In the genomic region with DNA sequence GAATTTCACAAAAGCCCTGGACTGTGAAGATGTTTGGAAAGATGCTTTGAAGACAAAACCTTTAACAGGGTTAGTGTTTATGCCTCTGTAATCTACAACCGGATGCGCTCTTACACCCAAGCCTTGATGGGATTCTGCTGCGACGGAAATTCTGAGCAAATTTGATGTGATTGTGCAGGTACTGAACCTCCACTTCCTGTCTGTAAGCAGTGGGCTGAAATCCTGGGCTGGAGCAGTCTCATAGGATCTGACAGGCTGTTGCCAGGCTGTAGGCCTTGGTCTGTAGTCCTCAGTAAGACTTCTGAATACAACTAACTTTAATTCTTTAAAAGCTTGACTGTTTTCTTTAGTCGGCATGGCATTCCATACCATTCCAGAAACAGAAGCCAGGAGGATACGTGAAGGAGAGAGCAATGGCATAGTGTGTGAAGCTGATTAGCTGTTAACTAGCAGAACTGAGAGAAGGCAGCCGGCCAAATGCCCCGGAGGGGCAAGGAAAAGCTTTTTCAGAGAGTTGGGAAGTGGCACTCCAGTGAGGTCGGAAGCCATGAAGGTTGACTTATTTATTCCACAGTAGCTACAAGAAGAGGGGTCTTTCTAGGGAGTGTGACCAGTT, we compare ENCODE assay signal across 3 cellular contexts.
TF ChIP-seq lines count a peak whose summit lies in the region.

No MANE protein-coding gene starts in this region.

TF ChIP-seq in SK-N-SH, 30 proteins besides CTCF, POLR2A, EP300 and RAD21 (continued from another document and continues in another):
- TF ChIP-seq, protein P1, sequence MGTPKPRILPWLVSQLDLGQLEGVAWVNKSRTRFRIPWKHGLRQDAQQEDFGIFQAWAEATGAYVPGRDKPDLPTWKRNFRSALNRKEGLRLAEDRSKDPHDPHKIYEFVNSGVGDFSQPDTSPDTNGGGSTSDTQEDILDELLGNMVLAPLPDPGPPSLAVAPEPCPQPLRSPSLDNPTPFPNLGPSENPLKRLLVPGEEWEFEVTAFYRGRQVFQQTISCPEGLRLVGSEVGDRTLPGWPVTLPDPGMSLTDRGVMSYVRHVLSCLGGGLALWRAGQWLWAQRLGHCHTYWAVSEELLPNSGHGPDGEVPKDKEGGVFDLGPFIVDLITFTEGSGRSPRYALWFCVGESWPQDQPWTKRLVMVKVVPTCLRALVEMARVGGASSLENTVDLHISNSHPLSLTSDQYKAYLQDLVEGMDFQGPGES (IDR thresholded peaks at IDR 0.05; ENCODE audit: low read depth, low read length): no peak
- TF ChIP-seq NRF1 (IDR thresholded peaks at IDR 0.05; ENCODE audit: low read depth, low read length) (no peak), EZH2phosphoT487 (IDR thresholded peaks at IDR 0.05; ENCODE audit: borderline replicate concordance, low read depth) (no peak), FOXM1 (IDR thresholded peaks at IDR 0.05; ENCODE audit: low read depth) (no peak), GATA2 (CRISPR knock-in tag; IDR thresholded peaks at IDR 0.05) (no peak), FOXJ3 (CRISPR knock-in tag; IDR thresholded peaks at IDR 0.05) (no peak), SIN3A (IDR thresholded peaks at IDR 0.05; ENCODE audit: borderline replicate concordance, low read depth, low read length) (no peak), REST (IDR thresholded peaks at IDR 0.05; ENCODE audit: low read depth, low read length) (no peak), CHD2 (IDR thresholded peaks at IDR 0.05; ENCODE audit: low read length, partially characterized antibody) (no peak), ZBTB33 (IDR thresholded peaks at IDR 0.05; ENCODE audit: borderline replicate concordance, low read depth) (no peak), SMC3 (IDR thresholded peaks at IDR 0.05; ENCODE audit: low read depth, low read length) (no peak), JUND (IDR thresholded peaks at IDR 0.05) (no peak)

TF ChIP-seq in SK-N-SH treated with all-trans-retinoic acid at 6 μM for 48 hours, 23 proteins besides CTCF, POLR2A, EP300 and RAD21 (continued from another document):
- no peak for TF ChIP-seq PATZ1 (CRISPR knock-in tag; IDR thresholded peaks at IDR 0.05; ENCODE audit: borderline replicate concordance)
- no peak for TF ChIP-seq PPARA (CRISPR knock-in tag; IDR thresholded peaks at IDR 0.05; ENCODE audit: borderline replicate concordance)
- TF ChIP-seq ZNF70 (CRISPR knock-in tag; IDR thresholded peaks at IDR 0.05): no peak
- no peak for TF ChIP-seq BACH2 (CRISPR knock-in tag; IDR thresholded peaks at IDR 0.05; ENCODE audit: borderline replicate concordance)
- no peak for TF ChIP-seq ZFP30 (CRISPR knock-in tag; IDR thresholded peaks at IDR 0.05)
- TF ChIP-seq ZC3H10 (CRISPR knock-in tag; IDR thresholded peaks at IDR 0.05): no peak
TF ChIP-seq in SK-N-SH treated with all-trans-retinoic acid at 6 μM for 48 hours: peak in this region for 0.

TF ChIP-seq in neural cell, 6 proteins besides CTCF, POLR2A, EP300 and RAD21 (continued from another document):
- TF ChIP-seq REST (IDR thresholded peaks at IDR 0.05; ENCODE audit: borderline replicate concordance) (no peak), EZH2 (IDR thresholded peaks at IDR 0.05; ENCODE audit: borderline replicate concordance, insufficient read depth, low read length, poor library complexity, severe bottlenecking) (no peak), POLR2AphosphoS5 (IDR thresholded peaks at IDR 0.05) (no peak), SMC3 (conservative IDR thresholded peaks at IDR 0.05; ENCODE audit: poor library complexity) (no peak)
